Comparison of ENCODE assay signal across 2 cellular contexts in the genomic region with DNA sequence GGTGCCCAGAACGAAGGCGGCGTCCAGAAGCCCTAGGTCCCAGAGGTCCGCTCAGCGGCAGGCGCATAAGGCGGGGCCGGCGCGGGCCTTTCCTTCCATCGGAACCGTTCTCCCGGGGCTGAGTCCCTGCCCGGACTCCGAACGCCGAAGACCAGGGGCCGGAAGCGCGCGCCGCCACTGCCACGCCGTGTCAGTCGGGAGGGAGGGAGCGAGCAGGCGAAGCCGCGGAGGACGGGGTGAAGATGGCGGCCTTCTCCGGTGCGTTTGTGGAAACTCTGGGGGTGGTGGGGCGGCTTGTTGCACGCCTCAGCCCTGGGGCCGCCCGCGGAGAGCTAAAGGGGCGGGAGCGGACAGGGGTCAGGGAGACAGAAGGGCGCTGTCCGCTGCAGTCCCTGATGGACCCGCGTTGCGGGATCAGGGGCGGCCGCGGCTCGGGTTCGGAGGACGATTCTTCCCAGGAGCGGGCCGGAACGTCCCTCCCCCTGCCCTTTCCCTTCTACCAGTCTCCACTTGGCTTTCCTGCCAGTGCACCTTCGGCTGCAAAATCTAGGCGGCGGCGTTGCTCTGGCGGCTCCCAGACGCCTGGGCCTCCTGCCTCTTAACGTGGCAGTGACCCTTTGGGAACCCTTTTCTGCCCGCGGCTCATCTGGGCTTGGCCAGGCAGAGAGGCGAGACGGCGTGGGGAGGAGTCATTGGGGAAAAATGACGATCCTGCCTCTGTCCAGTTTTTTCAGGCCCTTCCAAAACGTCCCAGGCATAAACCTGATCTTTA.
A peak's percentile ranks its signal among the peaks of the same experiment; 100 is the strongest.
TF ChIP-seq lines count a peak whose summit lies in the region.

A gene (plus strand): TSS at position 177 of the 772 bp plus-strand sequence. CDS start 66 bp downstream, at position 243.

TF ChIP-seq in HCT116, 20 proteins besides CTCF, POLR2A, EP300 and RAD21:
- TF ChIP-seq, protein P1, sequence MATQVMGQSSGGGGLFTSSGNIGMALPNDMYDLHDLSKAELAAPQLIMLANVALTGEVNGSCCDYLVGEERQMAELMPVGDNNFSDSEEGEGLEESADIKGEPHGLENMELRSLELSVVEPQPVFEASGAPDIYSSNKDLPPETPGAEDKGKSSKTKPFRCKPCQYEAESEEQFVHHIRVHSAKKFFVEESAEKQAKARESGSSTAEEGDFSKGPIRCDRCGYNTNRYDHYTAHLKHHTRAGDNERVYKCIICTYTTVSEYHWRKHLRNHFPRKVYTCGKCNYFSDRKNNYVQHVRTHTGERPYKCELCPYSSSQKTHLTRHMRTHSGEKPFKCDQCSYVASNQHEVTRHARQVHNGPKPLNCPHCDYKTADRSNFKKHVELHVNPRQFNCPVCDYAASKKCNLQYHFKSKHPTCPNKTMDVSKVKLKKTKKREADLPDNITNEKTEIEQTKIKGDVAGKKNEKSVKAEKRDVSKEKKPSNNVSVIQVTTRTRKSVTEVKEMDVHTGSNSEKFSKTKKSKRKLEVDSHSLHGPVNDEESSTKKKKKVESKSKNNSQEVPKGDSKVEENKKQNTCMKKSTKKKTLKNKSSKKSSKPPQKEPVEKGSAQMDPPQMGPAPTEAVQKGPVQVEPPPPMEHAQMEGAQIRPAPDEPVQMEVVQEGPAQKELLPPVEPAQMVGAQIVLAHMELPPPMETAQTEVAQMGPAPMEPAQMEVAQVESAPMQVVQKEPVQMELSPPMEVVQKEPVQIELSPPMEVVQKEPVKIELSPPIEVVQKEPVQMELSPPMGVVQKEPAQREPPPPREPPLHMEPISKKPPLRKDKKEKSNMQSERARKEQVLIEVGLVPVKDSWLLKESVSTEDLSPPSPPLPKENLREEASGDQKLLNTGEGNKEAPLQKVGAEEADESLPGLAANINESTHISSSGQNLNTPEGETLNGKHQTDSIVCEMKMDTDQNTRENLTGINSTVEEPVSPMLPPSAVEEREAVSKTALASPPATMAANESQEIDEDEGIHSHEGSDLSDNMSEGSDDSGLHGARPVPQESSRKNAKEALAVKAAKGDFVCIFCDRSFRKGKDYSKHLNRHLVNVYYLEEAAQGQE (IDR thresholded peaks at IDR 0.05; ENCODE audit: low read depth), result peak; percentile 32; the same call in 1 of the 2 replicates
- TF ChIP-seq EZH2 (IDR thresholded peaks at IDR 0.05), result no peak
- peak; percentile 79 for TF ChIP-seq SIN3A (IDR thresholded peaks at IDR 0.05; ENCODE audit: low read depth)
- TF ChIP-seq POLR2AphosphoS5 (IDR thresholded peaks at IDR 0.05; ENCODE audit: low read depth, low read length), result peak; percentile 88
- TF ChIP-seq SRF (IDR thresholded peaks at IDR 0.05; ENCODE audit: low read depth), result no peak
- TF ChIP-seq ZFX (IDR thresholded peaks at IDR 0.05), result peak; percentile 88
- no peak for TF ChIP-seq ZNF274 (IDR thresholded peaks at IDR 0.05; ENCODE audit: low read depth, low read length)
- TF ChIP-seq EZH2phosphoT487 (IDR thresholded peaks at IDR 0.05; ENCODE audit: borderline replicate concordance), result no peak
- TF ChIP-seq, protein P2, sequence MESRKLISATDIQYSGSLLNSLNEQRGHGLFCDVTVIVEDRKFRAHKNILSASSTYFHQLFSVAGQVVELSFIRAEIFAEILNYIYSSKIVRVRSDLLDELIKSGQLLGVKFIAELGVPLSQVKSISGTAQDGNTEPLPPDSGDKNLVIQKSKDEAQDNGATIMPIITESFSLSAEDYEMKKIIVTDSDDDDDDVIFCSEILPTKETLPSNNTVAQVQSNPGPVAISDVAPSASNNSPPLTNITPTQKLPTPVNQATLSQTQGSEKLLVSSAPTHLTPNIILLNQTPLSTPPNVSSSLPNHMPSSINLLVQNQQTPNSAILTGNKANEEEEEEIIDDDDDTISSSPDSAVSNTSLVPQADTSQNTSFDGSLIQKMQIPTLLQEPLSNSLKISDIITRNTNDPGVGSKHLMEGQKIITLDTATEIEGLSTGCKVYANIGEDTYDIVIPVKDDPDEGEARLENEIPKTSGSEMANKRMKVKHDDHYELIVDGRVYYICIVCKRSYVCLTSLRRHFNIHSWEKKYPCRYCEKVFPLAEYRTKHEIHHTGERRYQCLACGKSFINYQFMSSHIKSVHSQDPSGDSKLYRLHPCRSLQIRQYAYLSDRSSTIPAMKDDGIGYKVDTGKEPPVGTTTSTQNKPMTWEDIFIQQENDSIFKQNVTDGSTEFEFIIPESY (IDR thresholded peaks at IDR 0.05; ENCODE audit: extremely low read depth, insufficient replicate concordance, low read length), result peak; percentile 71
- peak; percentile 92 for TF ChIP-seq CBX3 (IDR thresholded peaks at IDR 0.05; ENCODE audit: low read depth)
- no peak for TF ChIP-seq CEBPB (IDR thresholded peaks at IDR 0.05; ENCODE audit: low read depth)
- TF ChIP-seq FOSL1 (IDR thresholded peaks at IDR 0.05; ENCODE audit: low read depth), result no peak
- peak; percentile 38 for TF ChIP-seq TCF7L2 (IDR thresholded peaks at IDR 0.05; ENCODE audit: borderline replicate concordance, extremely low read depth, insufficient read depth, insufficient read length)
- TF ChIP-seq EGR1 (IDR thresholded peaks at IDR 0.05; ENCODE audit: low read depth), result no peak
- TF ChIP-seq ELF1 (IDR thresholded peaks at IDR 0.05; ENCODE audit: borderline replicate concordance, low read depth), result peak; percentile 39; the same call in 1 of the 2 replicates
- TF ChIP-seq YY1 (IDR thresholded peaks at IDR 0.05; ENCODE audit: extremely low read depth, insufficient replicate concordance, low read depth, low read length), result peak; percentile 89
- peak; percentile 63 for TF ChIP-seq SP1 (IDR thresholded peaks at IDR 0.05; ENCODE audit: low read depth)
- no peak for TF ChIP-seq JUND (IDR thresholded peaks at IDR 0.05)
- TF ChIP-seq, protein P3, sequence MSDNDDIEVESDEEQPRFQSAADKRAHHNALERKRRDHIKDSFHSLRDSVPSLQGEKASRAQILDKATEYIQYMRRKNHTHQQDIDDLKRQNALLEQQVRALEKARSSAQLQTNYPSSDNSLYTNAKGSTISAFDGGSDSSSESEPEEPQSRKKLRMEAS (IDR thresholded peaks at IDR 0.05), result peak; percentile 94
- TF ChIP-seq, protein P4, sequence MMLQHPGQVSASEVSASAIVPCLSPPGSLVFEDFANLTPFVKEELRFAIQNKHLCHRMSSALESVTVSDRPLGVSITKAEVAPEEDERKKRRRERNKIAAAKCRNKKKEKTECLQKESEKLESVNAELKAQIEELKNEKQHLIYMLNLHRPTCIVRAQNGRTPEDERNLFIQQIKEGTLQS (IDR thresholded peaks at IDR 0.05), result no peak

TF ChIP-seq in SK-N-SH, 30 proteins besides CTCF, POLR2A, EP300 and RAD21 (continued from another document):
- TF ChIP-seq, protein P1 (IDR thresholded peaks at IDR 0.05; ENCODE audit: low read depth, low read length), result peak; percentile 89
- no peak; the same call in 1 of the 2 replicates for TF ChIP-seq FOXM1 (IDR thresholded peaks at IDR 0.05; ENCODE audit: low read depth)
- peak; percentile 78 for TF ChIP-seq ELF1 (IDR thresholded peaks at IDR 0.05)
- TF ChIP-seq RXRA (IDR thresholded peaks at IDR 0.05; ENCODE audit: borderline replicate concordance, low read depth), result no peak
- TF ChIP-seq MEF2A (IDR thresholded peaks at IDR 0.05; ENCODE audit: borderline replicate concordance, low read depth), result no peak; the same call in 1 of the 2 replicates
- TF ChIP-seq, protein P5, sequence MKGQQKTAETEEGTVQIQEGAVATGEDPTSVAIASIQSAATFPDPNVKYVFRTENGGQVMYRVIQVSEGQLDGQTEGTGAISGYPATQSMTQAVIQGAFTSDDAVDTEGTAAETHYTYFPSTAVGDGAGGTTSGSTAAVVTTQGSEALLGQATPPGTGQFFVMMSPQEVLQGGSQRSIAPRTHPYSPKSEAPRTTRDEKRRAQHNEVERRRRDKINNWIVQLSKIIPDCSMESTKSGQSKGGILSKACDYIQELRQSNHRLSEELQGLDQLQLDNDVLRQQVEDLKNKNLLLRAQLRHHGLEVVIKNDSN (IDR thresholded peaks at IDR 0.05; ENCODE audit: borderline replicate concordance, low read depth), result peak; percentile 69; the same call in 1 of the 2 replicates
- peak; percentile 92; the same call in 1 of the 2 replicates for TF ChIP-seq MXI1 (IDR thresholded peaks at IDR 0.05; ENCODE audit: low read depth, low read length)
- TF ChIP-seq TAF1 (IDR thresholded peaks at IDR 0.05; ENCODE audit: borderline replicate concordance, low read depth, low read length), result peak; percentile 99
